ENCODE assay signal across 1 cellular context in the genomic region with DNA sequence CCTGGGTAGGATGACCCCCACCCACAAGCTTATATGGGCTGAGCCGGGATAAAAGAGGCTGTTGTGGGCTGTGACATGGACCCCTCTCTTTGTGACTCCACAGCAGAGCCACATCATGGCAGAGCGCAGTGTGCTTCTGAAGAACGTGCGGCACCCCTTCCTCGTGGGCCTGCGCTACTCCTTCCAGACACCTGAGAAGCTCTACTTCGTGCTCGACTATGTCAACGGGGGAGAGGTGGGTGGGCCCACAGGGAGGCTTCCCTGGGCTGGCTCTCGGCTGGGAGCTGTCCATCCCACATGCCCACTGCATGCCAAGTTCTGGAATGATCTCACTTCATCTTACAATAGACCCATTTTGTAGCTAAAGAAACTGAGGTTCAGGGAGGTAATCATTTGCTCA.
TF ChIP-seq lines count a peak whose summit lies in the region.

No MANE protein-coding gene starts in this region.

TF ChIP-seq in HepG2, 621 proteins besides CTCF, POLR2A, EP300 and RAD21:
- TF ChIP-seq, protein P1, sequence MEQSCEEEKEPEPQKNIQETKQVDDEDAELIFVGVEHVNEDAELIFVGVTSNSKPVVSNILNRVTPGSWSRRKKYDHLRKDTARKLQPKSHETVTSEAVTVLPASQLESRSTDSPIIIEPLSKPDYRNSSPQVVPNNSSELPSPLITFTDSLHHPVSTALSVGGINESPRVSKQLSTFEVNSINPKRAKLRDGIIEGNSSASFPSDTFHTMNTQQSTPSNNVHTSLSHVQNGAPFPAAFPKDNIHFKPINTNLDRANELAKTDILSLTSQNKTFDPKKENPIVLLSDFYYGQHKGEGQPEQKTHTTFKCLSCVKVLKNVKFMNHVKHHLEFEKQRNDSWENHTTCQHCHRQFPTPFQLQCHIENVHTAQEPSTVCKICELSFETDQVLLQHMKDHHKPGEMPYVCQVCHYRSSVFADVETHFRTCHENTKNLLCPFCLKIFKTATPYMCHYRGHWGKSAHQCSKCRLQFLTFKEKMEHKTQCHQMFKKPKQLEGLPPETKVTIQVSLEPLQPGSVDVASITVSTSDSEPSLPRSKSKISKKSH (CRISPR knock-in tag; IDR thresholded peaks at IDR 0.05; ENCODE audit: borderline replicate concordance): 0 out of 2 replicates have a peak, but pooled peaks have one; percentile 60
- TF ChIP-seq YY1 (IDR thresholded peaks at IDR 0.05; ENCODE audit: insufficient read depth, insufficient replicate concordance, low read depth, low read length) (no peak), ZNF891 (CRISPR knock-in tag; IDR thresholded peaks at IDR 0.05) (0 out of 2 replicates have a peak, but pooled peaks have one; percentile 62), ZNF629 (CRISPR knock-in tag; conservative IDR thresholded peaks at IDR 0.05) (peak; percentile 88), NRL (CRISPR knock-in tag; IDR thresholded peaks at IDR 0.05; ENCODE audit: borderline replicate concordance) (0 out of 2 replicates have a peak, but pooled peaks have one; percentile 76), ZMYM3 (CRISPR knock-in tag; IDR thresholded peaks at IDR 0.05) (peak; percentile 18; the same call in 1 of the 2 replicates), ZNF687 (CRISPR knock-in tag; IDR thresholded peaks at IDR 0.05) (no peak; the same call in 1 of the 2 replicates)
